26 cellular contexts compared by ENCODE assay signal in the genomic region with DNA sequence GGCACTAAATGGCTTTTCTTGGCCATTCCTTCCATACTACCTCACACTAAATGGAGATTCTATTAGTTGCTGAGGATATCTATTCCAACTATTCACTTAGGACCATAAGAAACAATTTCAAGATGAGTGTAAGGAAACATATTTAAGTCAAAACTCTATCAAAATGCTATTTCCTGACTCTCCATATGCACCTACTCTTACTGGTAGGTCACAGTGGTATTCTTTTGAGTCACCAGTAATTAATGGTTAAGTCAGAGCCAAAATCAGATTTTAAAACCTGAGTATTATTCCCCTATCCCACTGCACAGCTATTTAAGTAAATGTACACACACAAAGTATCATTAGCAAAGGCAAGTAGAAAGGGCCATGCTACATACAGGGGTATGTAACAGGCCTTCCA. TPM values are rescaled to one million over a fixed set of nuclear protein-coding genes. Genes with fewer than 3 reads are reported as not detected.
A peak's percentile ranks its signal among the peaks of the same experiment; 100 is the strongest.
DNase-seq lines count a peak whose midpoint lies in the region; ATAC-seq, FAIRE-seq and TF ChIP-seq lines count a peak whose summit lies in the region.
"Had no signal": no experiment of that assay in that cellular context is flagged by ENCODE, and none has a peak within 500 bp of the region (broad histone marks: within the 10 kb centered on the region; RNA-seq: fewer than 3 reads in every experiment).

No MANE protein-coding gene starts in this region.

- no peak for TF ChIP-seq RAD21 in GM12878 (IDR thresholded peaks at IDR 0.05; ENCODE audit: insufficient read depth, low read depth, low read length)

- H3K36me3 Mint-ChIP-seq in activated CD8-positive, alpha-beta T cell treated with anti-CD3 and anti-CD28 coated beads for 36 hours (ENCODE audit: low read depth): peaks cover 9% of the 10 kb centered on the region
- H3K36me3 Mint-ChIP-seq in activated CD8-positive, alpha-beta T cell treated with anti-CD3 and anti-CD28 coated beads, Interleukin-2, amount 10 ng/mL, durations not matched to agents 7 days and 5 days (ENCODE audit: low read depth): peaks cover 5% of the 10 kb centered on the region

- peak overlapping the region; percentile 47 for H3K4me2 ChIP-seq in GM12878 (ENCODE audit: control insufficient read depth, insufficient read depth)

- H3K4me3 Mint-ChIP-seq in activated CD8-positive, alpha-beta T cell treated with anti-CD3 and anti-CD28 coated beads for 36 hours: no peak overlapping the region
- H3K4me3 Mint-ChIP-seq in activated CD8-positive, alpha-beta T cell treated with anti-CD3 and anti-CD28 coated beads, Interleukin-2, amount 10 ng/mL, durations not matched to agents 7 days and 5 days: no peak overlapping the region
- H3K4me3 Mint-ChIP-seq: GM23338 had no signal

- no peak overlapping the region for H3K4me3 ChIP-seq in HEK293 (ENCODE audit: low read depth, low read length)
- H3K4me3 ChIP-seq in GM12878: no peak overlapping the region
- H3K4me3 ChIP-seq in suprapubic skin: no peak overlapping the region
- H3K4me3 ChIP-seq in brain microvascular endothelial cell (ENCODE audit: low read depth, low read length): no peak overlapping the region
- H3K4me3 ChIP-seq: GM23338, upper lobe of left lung had no signal

- H3K9me3 Mint-ChIP-seq in activated CD8-positive, alpha-beta T cell treated with anti-CD3 and anti-CD28 coated beads for 36 hours: peaks cover 2% of the 10 kb centered on the region
- H3K9me3 Mint-ChIP-seq in activated CD8-positive, alpha-beta T cell treated with anti-CD3 and anti-CD28 coated beads, Interleukin-2, amount 10 ng/mL, durations not matched to agents 7 days and 5 days (ENCODE audit: insufficient read depth): no peaks in the 10 kb centered on the region
- H3K9me3 Mint-ChIP-seq: GM23338 had no signal

- CTCF ChIA-PET in activated CD8-positive, alpha-beta T cell treated with anti-CD3 and anti-CD28 coated beads for 36 hours (lab: Charles Lee): no interaction called here
- CTCF ChIA-PET in activated CD8-positive, alpha-beta T cell treated with anti-CD3 and anti-CD28 coated beads, Interleukin-2, amount 10 ng/mL, durations not matched to agents 7 days and 5 days (lab: Charles Lee): no interaction called here
- CTCF ChIA-PET in HEK293 (lab: Yijun Ruan, JAX): interaction anchor here (1.5 kb wide), 1 partner anchor 13 kb away, joined by 5 read pairs; no protein-coding TSS in a partner anchor
- CTCF ChIA-PET in GM12878 (lab: Yijun Ruan, JAX): no interaction called here

- intact Hi-C loops in activated CD8-positive, alpha-beta T cell treated with anti-CD3 and anti-CD28 coated beads for 36 hours (cut with micrococcal nuclease): no loop called here
- intact Hi-C loops in GM12878 (cut with micrococcal nuclease; ENCODE audit: unreplicated experiment): no loop called here
- intact Hi-C loops in left ventricle myocardium superior (cut with micrococcal nuclease): no loop called here

- H3K9ac ChIP-seq in GM12878 (ENCODE audit: control insufficient read depth, insufficient read depth, low read length): no peak overlapping the region

- no peak for DNase-seq in activated CD8-positive, alpha-beta T cell treated with anti-CD3 and anti-CD28 coated beads for 36 hours
- no peak for DNase-seq in activated CD8-positive, alpha-beta T cell treated with anti-CD3 and anti-CD28 coated beads, Interleukin-2, amount 10 ng/mL, durations not matched to agents 7 days and 5 days
- DNase-seq in GM12878 (ENCODE audit: low read depth, low spot score) (no peak), suprapubic skin (ENCODE audit: low spot score in 2 of 2) (no peak), left ventricle myocardium superior (no peak), brain microvascular endothelial cell (no peak)
- no peak for DNase-seq in stimulated activated naive CD8-positive, alpha-beta T cell treated with anti-CD3 and anti-CD28 coated beads, Interleukin-15, Interleukin-2, amounts not matched to agents 100 U/mL and 50 U/mL, for 24 hours
- DNase-seq: activated T-cell treated with anti-CD3 and anti-CD28 coated beads, Interleukin-2, amount 50 U/mL, for 72 hours; DMS153; mammary epithelial cell; naive thymus-derived CD8-positive, alpha-beta T cell; NCI-H1417 treated with DMSO at 0.1 percent for 48 hours; NCI-H524 treated with DMSO at 0.1 percent for 48 hours; OCI-M1; posterior cingulate gyrus; SHP77 treated with DMSO at 0.1 percent for 48 hours; stimulated activated CD4-positive, alpha-beta T cell treated with anti-CD3 and anti-CD28 coated beads, Interleukin-1b, Interleukin-23, amount 100 ng/mL, for 48 hours; stimulated activated naive CD4-positive, alpha-beta T cell treated with Interleukin-2 at 50 U/mL for 16 hours; upper lobe of left lung; WERI-Rb-1 had no signal

- FAIRE-seq in GM12878 (lab: Jason Lieb, UNC): no peak
- FAIRE-seq: A204.1, bronchial epithelial cell, frontal cortex, GM18507 had no signal

- RAD21 ChIA-PET in GM12878 (lab: Charles Lee; ENCODE audit: unreplicated experiment): no interaction called here

- peak overlapping the region; percentile 73 for H3K27ac Mint-ChIP-seq in activated CD8-positive, alpha-beta T cell treated with anti-CD3 and anti-CD28 coated beads for 36 hours
- H3K27ac Mint-ChIP-seq in activated CD8-positive, alpha-beta T cell treated with anti-CD3 and anti-CD28 coated beads, Interleukin-2, amount 10 ng/mL, durations not matched to agents 7 days and 5 days: no peak overlapping the region

- TF ChIP-seq POLR2A in GM12878 (IDR thresholded peaks at IDR 0.05; ENCODE audit: low read depth, low read length) (no peak), suprapubic skin (IDR thresholded peaks at IDR 0.05) (no peak)

- peaks cover 2% of the 10 kb centered on the region; the same call in 1 of the 2 replicates for H4K20me1 ChIP-seq in GM12878 (ENCODE audit: control insufficient read depth, insufficient read depth)

- ATAC-seq in activated CD8-positive, alpha-beta T cell treated with anti-CD3 and anti-CD28 coated beads for 36 hours: no peak
- no peak for ATAC-seq in activated CD8-positive, alpha-beta T cell treated with anti-CD3 and anti-CD28 coated beads, Interleukin-2, amount 10 ng/mL, durations not matched to agents 7 days and 5 days
- peak; percentile 30 for ATAC-seq in GM12878
- peak; percentile 22 for ATAC-seq in stimulated activated naive CD8-positive, alpha-beta T cell treated with anti-CD3 and anti-CD28 coated beads, Interleukin-15, Interleukin-2, amounts not matched to agents 100 U/mL and 50 U/mL, for 24 hours
- no peak for ATAC-seq in left ventricle myocardium superior
- ATAC-seq: activated T-cell treated with anti-CD3 and anti-CD28 coated beads, Interleukin-2, amount 50 U/mL, for 72 hours; GM23338; naive thymus-derived CD8-positive, alpha-beta T cell had no signal

- H3K27ac ChIP-seq in HEK293 (ENCODE audit: extremely low read depth, low read depth, low read length) (no peak overlapping the region), GM12878 (ENCODE audit: control insufficient read depth, insufficient read depth) (peak overlapping the region; percentile 37; the same call in 1 of the 2 replicates), suprapubic skin (no peak overlapping the region), brain microvascular endothelial cell (no peak overlapping the region)
- H3K27ac ChIP-seq: upper lobe of left lung, WERI-Rb-1 had no signal

- SMC1A ChIA-PET in GM12878 (lab: Charles Lee; ENCODE audit: uncharacterized antibody, unreplicated experiment): no interaction called here

- H3K9me3 ChIP-seq in HEK293 (ENCODE audit: control insufficient read depth, insufficient read depth, low read depth, low read length): no peaks in the 10 kb centered on the region
- H3K9me3 ChIP-seq in GM12878 (replicated peaks; ENCODE audit: control insufficient read depth, insufficient read depth, low read length): no peaks in the 10 kb centered on the region
- no peaks in the 10 kb centered on the region for H3K9me3 ChIP-seq in suprapubic skin
- H3K9me3 ChIP-seq: upper lobe of left lung had no signal

- peaks cover 81% of the 10 kb centered on the region for H3K79me2 ChIP-seq in GM12878 (ENCODE audit: control insufficient read depth, insufficient read depth, low read length)

- peaks cover 65% of the 10 kb centered on the region for H3K4me1 Mint-ChIP-seq in activated CD8-positive, alpha-beta T cell treated with anti-CD3 and anti-CD28 coated beads for 36 hours (ENCODE audit: low read depth)
- peaks cover 35% of the 10 kb centered on the region for H3K4me1 Mint-ChIP-seq in activated CD8-positive, alpha-beta T cell treated with anti-CD3 and anti-CD28 coated beads, Interleukin-2, amount 10 ng/mL, durations not matched to agents 7 days and 5 days (ENCODE audit: low read depth)

- H2AFZ ChIP-seq in GM12878 (ENCODE audit: control insufficient read depth, low read depth, low read length): no peak overlapping the region
- H2AFZ ChIP-seq: GM23338 had no signal

- in situ Hi-C loops in GM12878 (cut with MboI) (no loop called here), brain microvascular endothelial cell (cut with HindIII; ENCODE audit: low pct_ligation_motif_present, low sequenced_read_pairs) (no loop called here)

- no peaks in the 10 kb centered on the region for H3K27me3 ChIP-seq in GM12878 (replicated peaks in 1 of 2; ENCODE audit: control insufficient read depth in 2 of 2, insufficient read depth in 2 of 2, low read length in 1 of 2)
- H3K27me3 ChIP-seq in suprapubic skin: no peaks in the 10 kb centered on the region
- H3K27me3 ChIP-seq in brain microvascular endothelial cell (replicated peaks): no peaks in the 10 kb centered on the region
- H3K27me3 ChIP-seq: upper lobe of left lung had no signal

- TF ChIP-seq EP300 in GM12878 (IDR thresholded peaks at IDR 0.05; ENCODE audit: borderline replicate concordance in 1 of 2, control insufficient read depth in 1 of 2, low read depth in 2 of 2, low read length in 2 of 2) (no peak), suprapubic skin (IDR thresholded peaks at IDR 0.05) (no peak)

- no TSS peak for BruUV-seq in GM12878 (replicated peaks; lab: Mats Ljungman, UMichigan)

- no peak for TF ChIP-seq CTCF in activated CD8-positive, alpha-beta T cell treated with anti-CD3 and anti-CD28 coated beads for 36 hours (IDR thresholded peaks at IDR 0.05)
- no peak for TF ChIP-seq CTCF in HEK293 (tag by site-specific recombination; IDR thresholded peaks at IDR 0.05)
- no peak for TF ChIP-seq CTCF in GM12878 (IDR thresholded peaks at IDR 0.05 in 2 of 3, conservative IDR thresholded peaks at IDR 0.05 in 1 of 3; ENCODE audit: control insufficient read depth in 2 of 3, extremely low read depth in 1 of 3, insufficient read depth in 1 of 3, low read depth in 3 of 3, low read length in 3 of 3)
- TF ChIP-seq CTCF in suprapubic skin (IDR thresholded peaks at IDR 0.05): no peak
- TF ChIP-seq CTCF in brain microvascular endothelial cell (IDR thresholded peaks at IDR 0.05; ENCODE audit: low read depth, low read length, missing control alignments): no peak

- H3K27me3 Mint-ChIP-seq in activated CD8-positive, alpha-beta T cell treated with anti-CD3 and anti-CD28 coated beads for 36 hours: no peaks in the 10 kb centered on the region
- no peaks in the 10 kb centered on the region for H3K27me3 Mint-ChIP-seq in activated CD8-positive, alpha-beta T cell treated with anti-CD3 and anti-CD28 coated beads, Interleukin-2, amount 10 ng/mL, durations not matched to agents 7 days and 5 days (ENCODE audit: low read depth)
- H3K27me3 Mint-ChIP-seq: naive thymus-derived CD8-positive, alpha-beta T cell had no signal

- POLR2A ChIA-PET in activated CD8-positive, alpha-beta T cell treated with anti-CD3 and anti-CD28 coated beads for 36 hours (lab: Charles Lee): no interaction called here
- POLR2A ChIA-PET in activated CD8-positive, alpha-beta T cell treated with anti-CD3 and anti-CD28 coated beads, Interleukin-2, amount 10 ng/mL, durations not matched to agents 7 days and 5 days (lab: Charles Lee): no interaction called here
- POLR2A ChIA-PET in HEK293 (lab: Yijun Ruan, JAX): no interaction called here
- POLR2A ChIA-PET in GM12878 (lab: Charles Lee): no interaction called here

- H3K36me3 ChIP-seq in HEK293 (ENCODE audit: control insufficient read depth in 2 of 2, insufficient read depth in 1 of 2, low read length in 2 of 2) (no peaks in the 10 kb centered on the region; a peak in 1 of 3 replicates), GM12878 (ENCODE audit: control insufficient read depth in 2 of 2, insufficient read depth in 2 of 2, low read length in 1 of 2) (no peaks in the 10 kb centered on the region; a peak in 3 of 4 replicates), suprapubic skin (no peaks in the 10 kb centered on the region), brain microvascular endothelial cell (replicated peaks) (no peaks in the 10 kb centered on the region)
- H3K36me3 ChIP-seq: upper lobe of left lung, WERI-Rb-1 had no signal

- H3K4me1 ChIP-seq in HEK293 (ENCODE audit: control insufficient read depth, insufficient read depth, low read length) (peaks cover 31% of the 10 kb centered on the region), GM12878 (ENCODE audit: control insufficient read depth, insufficient read depth, low read length) (peaks cover 20% of the 10 kb centered on the region), suprapubic skin (peaks cover 12% of the 10 kb centered on the region)

RNA-seq across cellular contexts. Expression of gene ARID4B, which starts 50.3 kb away (rescaled TPM):
- 10 to 100 TPM; 38.8 to 41.9 TPM for total RNA-seq in activated CD8-positive, alpha-beta T cell treated with anti-CD3 and anti-CD28 coated beads for 36 hours
- 10 to 100 TPM; 43.3 to 45.7 TPM for total RNA-seq in activated CD8-positive, alpha-beta T cell treated with anti-CD3 and anti-CD28 coated beads, Interleukin-2, amount 10 ng/mL, durations not matched to agents 7 days and 5 days
- total RNA-seq in GM12878 (2013; cell fraction: nucleolus; rRNA removed): 205 and 208 TPM in 2 replicates
- total RNA-seq in GM12878 (2014; rRNA removed) (30.8 and 32.3 TPM in 2 replicates), GM12878 (2014; rRNA removed; fragmentation: Illumina TruSeq; extraction: Trizol) (39.1 and 40.7 TPM in 2 replicates), GM12878 (2021) (25.2 and 29.9 TPM in 2 replicates), suprapubic skin (10 to 100 TPM; 21.4 to 62.7 (median 31.8) TPM), left ventricle myocardium superior (18.3 TPM)
- polyA plus RNA-seq in GM12878 (2011; ENCODE audit: low read depth): 14.4 TPM
- polyA plus RNA-seq in GM12878 (2011; rRNA removed) (20.8 and 38.1 TPM in 2 replicates), GM12878 (2014; fragmentation: Illumina TruSeq; extraction: Trizol) (26.1 and 37.4 TPM in 2 replicates), GM12878 (2014; fragmentation: Nextera tagmentation; extraction: Ambion mirVana) (10 to 100 TPM; 13.6 to 19.1 TPM), GM12878 (2014; rRNA removed) (16.1 and 16.9 TPM in 2 replicates), GM12878 (2016; fragmentation: Nextera tagmentation; extraction: Ambion mirVana) (10 to 100 TPM; 31.7 to 33.1 TPM)
- polyA plus RNA-seq in GM12878 (2011; cell fraction: cytosol; rRNA removed): 6.9 and 7.6 TPM in 2 replicates
- 27.7 and 28.1 TPM in 2 replicates for polyA plus RNA-seq in GM12878 (2011; cell fraction: nucleus; rRNA removed)
- 18.1 and 21.5 TPM in 2 replicates for polyA plus RNA-seq in GM12878 (2012)
- 30.9 and 49.3 TPM in 2 replicates for polyA minus RNA-seq in GM12878 (2011; rRNA and poly(A)+ RNA removed)
- polyA minus RNA-seq in GM12878 (2011; cell fraction: cytosol; rRNA and poly(A)+ RNA removed): 10.4 and 12.1 TPM in 2 replicates
- polyA minus RNA-seq in GM12878 (2011; cell fraction: nucleus; rRNA and poly(A)+ RNA removed): 34.6 and 72.5 TPM in 2 replicates

RNA-seq across cellular contexts. Expression of gene GGPS1, which starts 50.7 kb away (rescaled TPM):
- 10 to 100 TPM; 35.4 to 37.8 TPM for total RNA-seq in activated CD8-positive, alpha-beta T cell treated with anti-CD3 and anti-CD28 coated beads for 36 hours
- total RNA-seq in activated CD8-positive, alpha-beta T cell treated with anti-CD3 and anti-CD28 coated beads, Interleukin-2, amount 10 ng/mL, durations not matched to agents 7 days and 5 days: 10 to 100 TPM; 24.5 to 25.9 TPM
- total RNA-seq in GM12878 (2013; cell fraction: nucleolus; rRNA removed): 8.5 and 8.7 TPM in 2 replicates
- 14.2 and 15.1 TPM in 2 replicates for total RNA-seq in GM12878 (2014; rRNA removed)
- 15.7 TPM in 2 replicates for total RNA-seq in GM12878 (2014; rRNA removed; fragmentation: Illumina TruSeq; extraction: Trizol)
- 19.6 and 21.3 TPM in 2 replicates for total RNA-seq in GM12878 (2021)
- 6.9 TPM for polyA plus RNA-seq in GM12878 (2011; ENCODE audit: low read depth)
- 33.5 and 48.5 TPM in 2 replicates for polyA plus RNA-seq in GM12878 (2011; rRNA removed)
- polyA plus RNA-seq in GM12878 (2011; cell fraction: cytosol; rRNA removed): 16.9 and 20.6 TPM in 2 replicates
- 8.9 and 9.6 TPM in 2 replicates for polyA plus RNA-seq in GM12878 (2011; cell fraction: nucleus; rRNA removed)
- 10.3 and 16.9 TPM in 2 replicates for polyA plus RNA-seq in GM12878 (2012)
- polyA plus RNA-seq in GM12878 (2014; fragmentation: Illumina TruSeq; extraction: Trizol): 23.3 and 24.7 TPM in 2 replicates
- polyA plus RNA-seq in GM12878 (2014; fragmentation: Nextera tagmentation; extraction: Ambion mirVana): 10 to 100 TPM; 28.9 to 36.0 TPM
- 17.3 and 19.4 TPM in 2 replicates for polyA plus RNA-seq in GM12878 (2014; rRNA removed)
- 10 to 100 TPM; 25.8 to 29.2 TPM for polyA plus RNA-seq in GM12878 (2016; fragmentation: Nextera tagmentation; extraction: Ambion mirVana)
- 18.0 and 20.7 TPM in 2 replicates for polyA minus RNA-seq in GM12878 (2011; rRNA and poly(A)+ RNA removed)
- polyA minus RNA-seq in GM12878 (2011; cell fraction: cytosol; rRNA and poly(A)+ RNA removed): 8.4 and 11.1 TPM in 2 replicates
- 2.7 and 3.1 TPM in 2 replicates for polyA minus RNA-seq in GM12878 (2011; cell fraction: nucleus; rRNA and poly(A)+ RNA removed)
- total RNA-seq in suprapubic skin: 10 to 100 TPM; 18.9 to 26.5 (median 21.4) TPM
- total RNA-seq in left ventricle myocardium superior: 29.8 TPM

Comparison
In these comparisons a context has a peak if more than half of its experiments do, and no peak if none do; other contexts are left out.
1. ATAC-seq: peak in GM12878 (single experiment) and stimulated activated naive CD8-positive, alpha-beta T cell treated with anti-CD3 and anti-CD28 coated beads, Interleukin-15, Interleukin-2, amounts not matched to agents 100 U/mL and 50 U/mL, for 24 hours (single experiment); none in activated CD8-positive, alpha-beta T cell treated with anti-CD3 and anti-CD28 coated beads for 36 hours (single experiment), activated CD8-positive, alpha-beta T cell treated with anti-CD3 and anti-CD28 coated beads, Interleukin-2, amount 10 ng/mL, durations not matched to agents 7 days and 5 days (single experiment) and left ventricle myocardium superior (single experiment).